In the genomic region with DNA sequence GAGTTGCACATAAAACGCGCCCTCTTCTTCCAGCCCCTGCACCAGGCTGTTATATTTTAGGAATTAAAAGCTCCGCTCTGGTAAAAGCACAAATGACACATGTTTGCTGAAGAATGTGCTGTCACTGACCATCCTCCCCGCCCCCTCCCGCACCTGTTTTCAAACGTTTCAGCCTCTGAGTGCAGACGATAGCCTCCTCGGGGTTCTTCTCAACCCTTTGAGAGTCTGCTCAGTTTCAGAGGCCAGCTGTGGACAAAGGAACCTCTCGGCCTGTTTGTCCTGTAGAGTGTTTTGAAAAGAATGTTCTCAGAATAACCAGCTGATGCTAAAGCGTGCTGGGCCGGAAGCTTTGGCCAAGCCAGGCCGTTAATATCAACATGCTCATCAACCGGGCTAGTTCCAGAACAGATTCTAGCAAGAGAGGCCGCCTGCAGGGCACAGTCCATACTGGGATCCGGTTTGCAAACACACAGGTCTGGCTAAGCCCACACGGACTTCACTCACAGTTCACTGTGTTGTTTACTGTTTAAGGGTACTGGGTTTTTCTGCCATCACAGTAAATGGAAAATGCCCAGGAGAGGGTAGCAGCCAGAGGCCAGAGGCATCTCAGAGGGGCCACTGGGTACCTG, we compare ENCODE assay signal across 1 cellular context.
A peak's percentile ranks its signal among the peaks of the same experiment; 100 is the strongest.
TF ChIP-seq lines count a peak whose summit lies in the region.

No MANE protein-coding gene starts in this region.

TF ChIP-seq in HepG2, 621 proteins besides CTCF, POLR2A, EP300 and RAD21 (continued from another document and continues in another):
- TF ChIP-seq HMGXB3 (CRISPR knock-in tag; IDR thresholded peaks at IDR 0.05; ENCODE audit: borderline replicate concordance), result no peak
- TF ChIP-seq JARID2 (CRISPR knock-in tag; IDR thresholded peaks at IDR 0.05; ENCODE audit: insufficient replicate concordance), result peak; percentile 23
- TF ChIP-seq, protein P1, sequence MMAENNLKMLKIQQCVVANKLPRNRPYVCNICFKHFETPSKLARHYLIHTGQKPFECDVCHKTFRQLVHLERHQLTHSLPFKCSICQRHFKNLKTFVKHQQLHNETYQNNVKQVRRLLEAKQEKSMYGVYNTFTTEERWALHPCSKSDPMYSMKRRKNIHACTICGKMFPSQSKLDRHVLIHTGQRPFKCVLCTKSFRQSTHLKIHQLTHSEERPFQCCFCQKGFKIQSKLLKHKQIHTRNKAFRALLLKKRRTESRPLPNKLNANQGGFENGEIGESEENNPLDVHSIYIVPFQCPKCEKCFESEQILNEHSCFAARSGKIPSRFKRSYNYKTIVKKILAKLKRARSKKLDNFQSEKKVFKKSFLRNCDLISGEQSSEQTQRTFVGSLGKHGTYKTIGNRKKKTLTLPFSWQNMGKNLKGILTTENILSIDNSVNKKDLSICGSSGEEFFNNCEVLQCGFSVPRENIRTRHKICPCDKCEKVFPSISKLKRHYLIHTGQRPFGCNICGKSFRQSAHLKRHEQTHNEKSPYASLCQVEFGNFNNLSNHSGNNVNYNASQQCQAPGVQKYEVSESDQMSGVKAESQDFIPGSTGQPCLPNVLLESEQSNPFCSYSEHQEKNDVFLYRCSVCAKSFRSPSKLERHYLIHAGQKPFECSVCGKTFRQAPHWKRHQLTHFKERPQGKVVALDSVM (CRISPR knock-in tag; IDR thresholded peaks at IDR 0.05), result peak; percentile 63; the same call in 1 of the 2 replicates
- TF ChIP-seq ZBTB8A (CRISPR knock-in tag; IDR thresholded peaks at IDR 0.05; ENCODE audit: borderline replicate concordance, low read depth), result no peak
- TF ChIP-seq, protein P2, sequence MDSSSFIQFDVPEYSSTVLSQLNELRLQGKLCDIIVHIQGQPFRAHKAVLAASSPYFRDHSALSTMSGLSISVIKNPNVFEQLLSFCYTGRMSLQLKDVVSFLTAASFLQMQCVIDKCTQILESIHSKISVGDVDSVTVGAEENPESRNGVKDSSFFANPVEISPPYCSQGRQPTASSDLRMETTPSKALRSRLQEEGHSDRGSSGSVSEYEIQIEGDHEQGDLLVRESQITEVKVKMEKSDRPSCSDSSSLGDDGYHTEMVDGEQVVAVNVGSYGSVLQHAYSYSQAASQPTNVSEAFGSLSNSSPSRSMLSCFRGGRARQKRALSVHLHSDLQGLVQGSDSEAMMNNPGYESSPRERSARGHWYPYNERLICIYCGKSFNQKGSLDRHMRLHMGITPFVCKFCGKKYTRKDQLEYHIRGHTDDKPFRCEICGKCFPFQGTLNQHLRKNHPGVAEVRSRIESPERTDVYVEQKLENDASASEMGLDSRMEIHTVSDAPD (CRISPR knock-in tag; IDR thresholded peaks at IDR 0.05), result no peak
- TF ChIP-seq KAT7 (CRISPR knock-in tag; IDR thresholded peaks at IDR 0.05; ENCODE audit: borderline replicate concordance), result no peak
- no peak for TF ChIP-seq CREB1 (IDR thresholded peaks at IDR 0.05)
- TF ChIP-seq CREB1 (CRISPR knock-in tag; IDR thresholded peaks at IDR 0.05), result no peak
- TF ChIP-seq ZNF44 (CRISPR knock-in tag; IDR thresholded peaks at IDR 0.05), result 0 out of 2 replicates have a peak, but pooled peaks have one; percentile 84
- TF ChIP-seq ZKSCAN1 (IDR thresholded peaks at IDR 0.05; ENCODE audit: low read length), result peak; percentile 33; the same call in 1 of the 2 replicates
- TF ChIP-seq, protein P3, sequence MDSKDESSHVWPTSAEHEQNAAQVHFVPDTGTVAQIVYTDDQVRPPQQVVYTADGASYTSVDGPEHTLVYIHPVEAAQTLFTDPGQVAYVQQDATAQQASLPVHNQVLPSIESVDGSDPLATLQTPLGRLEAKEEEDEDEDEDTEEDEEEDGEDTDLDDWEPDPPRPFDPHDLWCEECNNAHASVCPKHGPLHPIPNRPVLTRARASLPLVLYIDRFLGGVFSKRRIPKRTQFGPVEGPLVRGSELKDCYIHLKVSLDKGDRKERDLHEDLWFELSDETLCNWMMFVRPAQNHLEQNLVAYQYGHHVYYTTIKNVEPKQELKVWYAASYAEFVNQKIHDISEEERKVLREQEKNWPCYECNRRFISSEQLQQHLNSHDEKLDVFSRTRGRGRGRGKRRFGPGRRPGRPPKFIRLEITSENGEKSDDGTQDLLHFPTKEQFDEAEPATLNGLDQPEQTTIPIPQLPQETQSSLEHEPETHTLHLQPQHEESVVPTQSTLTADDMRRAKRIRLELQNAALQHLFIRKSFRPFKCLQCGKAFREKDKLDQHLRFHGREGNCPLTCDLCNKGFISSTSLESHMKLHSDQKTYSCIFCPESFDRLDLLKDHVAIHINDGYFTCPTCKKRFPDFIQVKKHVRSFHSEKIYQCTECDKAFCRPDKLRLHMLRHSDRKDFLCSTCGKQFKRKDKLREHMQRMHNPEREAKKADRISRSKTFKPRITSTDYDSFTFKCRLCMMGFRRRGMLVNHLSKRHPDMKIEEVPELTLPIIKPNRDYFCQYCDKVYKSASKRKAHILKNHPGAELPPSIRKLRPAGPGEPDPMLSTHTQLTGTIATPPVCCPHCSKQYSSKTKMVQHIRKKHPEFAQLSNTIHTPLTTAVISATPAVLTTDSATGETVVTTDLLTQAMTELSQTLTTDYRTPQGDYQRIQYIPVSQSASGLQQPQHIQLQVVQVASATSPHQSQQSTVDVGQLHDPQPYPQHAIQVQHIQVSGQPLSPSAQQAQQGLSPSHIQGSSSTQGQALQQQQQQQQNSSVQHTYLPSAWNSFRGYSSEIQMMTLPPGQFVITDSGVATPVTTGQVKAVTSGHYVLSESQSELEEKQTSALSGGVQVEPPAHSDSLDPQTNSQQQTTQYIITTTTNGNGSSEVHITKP (CRISPR knock-in tag; IDR thresholded peaks at IDR 0.05; ENCODE audit: low read depth), result peak; percentile 28; the same call in 1 of the 2 replicates
- TF ChIP-seq GLI4 (CRISPR knock-in tag; IDR thresholded peaks at IDR 0.05; ENCODE audit: borderline replicate concordance), result 0 out of 2 replicates have a peak, but pooled peaks have one; percentile 30
- TF ChIP-seq KLF12 (CRISPR knock-in tag; IDR thresholded peaks at IDR 0.05; ENCODE audit: borderline replicate concordance), result no peak
- no peak for TF ChIP-seq SSRP1 (CRISPR knock-in tag; IDR thresholded peaks at IDR 0.05)
- TF ChIP-seq SRSF1 (optimal IDR thresholded peaks at IDR 0.05; ENCODE audit: low read depth, low read length), result no peak
- no peak for TF ChIP-seq GTF2F1 (IDR thresholded peaks at IDR 0.05; ENCODE audit: low read length)
- TF ChIP-seq ZNF878 (CRISPR knock-in tag; IDR thresholded peaks at IDR 0.05), result no peak
- peak; percentile 60; the same call in 1 of the 2 replicates for TF ChIP-seq PITX1 (CRISPR knock-in tag; IDR thresholded peaks at IDR 0.05)
- peak; percentile 30; the same call in 1 of the 2 replicates for TF ChIP-seq GATAD2A (CRISPR knock-in tag; IDR thresholded peaks at IDR 0.05)
- 0 out of 2 replicates have a peak, but pooled peaks have one; percentile 43 for TF ChIP-seq FLYWCH1 (CRISPR knock-in tag; IDR thresholded peaks at IDR 0.05)
- 0 out of 2 replicates have a peak, but pooled peaks have one; percentile 20 for TF ChIP-seq MTERF4 (CRISPR knock-in tag; IDR thresholded peaks at IDR 0.05)
- no peak for TF ChIP-seq PCBP2 (optimal IDR thresholded peaks at IDR 0.05; ENCODE audit: low read depth, low read length, poor library complexity, severe bottlenecking)
- TF ChIP-seq CEBPG (CRISPR knock-in tag; IDR thresholded peaks at IDR 0.05), result 0 out of 2 replicates have a peak, but pooled peaks have one; percentile 8
- TF ChIP-seq HNRNPL (IDR thresholded peaks at IDR 0.05; ENCODE audit: low read depth, low read length), result peak; percentile 82; the same call in 1 of the 2 replicates
- no peak for TF ChIP-seq ZNF839 (CRISPR knock-in tag; IDR thresholded peaks at IDR 0.05; ENCODE audit: borderline replicate concordance)
- TF ChIP-seq, protein P4, sequence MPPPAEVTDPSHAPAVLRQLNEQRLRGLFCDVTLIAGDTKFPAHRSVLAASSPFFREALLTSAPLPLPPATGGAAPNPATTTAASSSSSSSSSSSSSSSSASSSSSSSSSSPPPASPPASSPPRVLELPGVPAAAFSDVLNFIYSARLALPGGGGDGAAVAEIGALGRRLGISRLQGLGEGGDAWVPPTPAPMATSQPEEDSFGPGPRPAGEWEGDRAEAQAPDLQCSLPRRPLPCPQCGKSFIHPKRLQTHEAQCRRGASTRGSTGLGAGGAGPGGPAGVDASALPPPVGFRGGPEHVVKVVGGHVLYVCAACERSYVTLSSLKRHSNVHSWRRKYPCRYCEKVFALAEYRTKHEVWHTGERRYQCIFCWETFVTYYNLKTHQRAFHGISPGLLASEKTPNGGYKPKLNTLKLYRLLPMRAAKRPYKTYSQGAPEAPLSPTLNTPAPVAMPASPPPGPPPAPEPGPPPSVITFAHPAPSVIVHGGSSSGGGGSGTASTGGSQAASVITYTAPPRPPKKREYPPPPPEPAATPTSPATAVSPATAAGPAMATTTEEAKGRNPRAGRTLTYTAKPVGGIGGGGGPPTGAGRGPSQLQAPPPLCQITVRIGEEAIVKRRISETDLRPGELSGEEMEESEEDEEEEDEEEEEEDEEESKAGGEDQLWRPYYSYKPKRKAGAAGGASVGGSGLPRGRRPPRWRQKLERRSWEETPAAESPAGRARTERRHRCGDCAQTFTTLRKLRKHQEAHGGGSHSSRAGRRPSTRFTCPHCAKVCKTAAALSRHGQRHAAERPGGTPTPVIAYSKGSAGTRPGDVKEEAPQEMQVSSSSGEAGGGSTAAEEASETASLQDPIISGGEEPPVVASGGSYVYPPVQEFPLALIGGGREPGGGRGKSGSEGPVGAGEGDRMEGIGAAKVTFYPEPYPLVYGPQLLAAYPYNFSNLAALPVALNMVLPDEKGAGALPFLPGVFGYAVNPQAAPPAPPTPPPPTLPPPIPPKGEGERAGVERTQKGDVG (CRISPR knock-in tag; IDR thresholded peaks at IDR 0.05; ENCODE audit: borderline replicate concordance), result no peak
- TF ChIP-seq ZBTB37 (CRISPR knock-in tag; IDR thresholded peaks at IDR 0.05), result peak; percentile 76; the same call in 1 of the 2 replicates
- no peak; the same call in 1 of the 2 replicates for TF ChIP-seq ATF2 (CRISPR knock-in tag; IDR thresholded peaks at IDR 0.05)
- TF ChIP-seq ZFP41 (CRISPR knock-in tag; IDR thresholded peaks at IDR 0.05; ENCODE audit: borderline replicate concordance), result 0 out of 2 replicates have a peak, but pooled peaks have one; percentile 26
- TF ChIP-seq, protein P5, sequence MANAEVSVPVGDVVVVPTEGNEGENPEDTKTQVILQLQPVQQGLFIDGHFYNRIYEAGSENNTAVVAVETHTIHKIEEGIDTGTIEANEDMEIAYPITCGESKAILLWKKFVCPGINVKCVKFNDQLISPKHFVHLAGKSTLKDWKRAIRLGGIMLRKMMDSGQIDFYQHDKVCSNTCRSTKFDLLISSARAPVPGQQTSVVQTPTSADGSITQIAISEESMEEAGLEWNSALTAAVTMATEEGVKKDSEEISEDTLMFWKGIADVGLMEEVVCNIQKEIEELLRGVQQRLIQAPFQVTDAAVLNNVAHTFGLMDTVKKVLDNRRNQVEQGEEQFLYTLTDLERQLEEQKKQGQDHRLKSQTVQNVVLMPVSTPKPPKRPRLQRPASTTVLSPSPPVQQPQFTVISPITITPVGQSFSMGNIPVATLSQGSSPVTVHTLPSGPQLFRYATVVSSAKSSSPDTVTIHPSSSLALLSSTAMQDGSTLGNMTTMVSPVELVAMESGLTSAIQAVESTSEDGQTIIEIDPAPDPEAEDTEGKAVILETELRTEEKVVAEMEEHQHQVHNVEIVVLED (CRISPR knock-in tag; IDR thresholded peaks at IDR 0.05; ENCODE audit: borderline replicate concordance), result 0 out of 2 replicates have a peak, but pooled peaks have one; percentile 28
- no peak for TF ChIP-seq ZSCAN30 (CRISPR knock-in tag; IDR thresholded peaks at IDR 0.05)
